In the genomic region with DNA sequence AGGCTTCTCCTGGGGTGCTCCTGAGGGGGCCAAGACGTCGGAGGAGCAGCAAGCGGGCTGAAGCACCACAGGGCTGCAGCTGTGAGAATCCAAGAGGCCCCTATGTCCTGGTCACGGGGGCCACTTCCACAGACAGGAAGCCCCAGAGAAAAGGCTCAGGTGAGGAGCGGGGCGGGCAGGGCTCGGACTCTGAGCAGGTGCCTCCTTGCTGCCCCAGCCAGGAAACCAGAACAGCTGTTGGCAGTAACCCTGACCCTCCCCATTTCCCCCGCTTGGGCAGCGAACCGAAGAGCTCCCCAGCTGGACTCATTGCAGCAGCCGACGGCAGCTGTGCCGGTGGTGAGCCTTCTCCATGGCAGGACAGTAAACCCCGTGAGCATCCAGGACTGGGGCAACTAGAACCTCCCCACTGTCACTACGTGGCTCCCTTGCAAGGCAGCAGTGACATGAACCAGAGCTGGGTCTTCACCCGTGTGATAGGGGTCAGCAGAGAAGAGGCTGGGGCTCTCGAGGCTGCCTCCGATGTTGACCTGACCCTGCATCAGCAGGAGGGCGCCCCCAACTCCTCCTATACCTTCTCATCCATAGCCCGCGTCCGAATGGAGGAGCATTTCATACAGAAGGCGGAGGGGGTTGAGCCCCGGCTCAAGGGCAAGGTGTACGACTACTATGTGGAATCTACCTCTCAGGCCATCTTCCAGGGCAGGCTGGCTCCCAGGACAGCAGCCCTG, we compare ENCODE assay signal across 9 cellular contexts. TPM values are rescaled to one million over a fixed set of nuclear protein-coding genes. Genes with fewer than 3 reads are reported as not detected.
A peak's percentile ranks its signal among the peaks of the same experiment; 100 is the strongest.
DNase-seq lines count a peak whose midpoint lies in the region; ATAC-seq lines count a peak whose summit lies in the region.
"Had no signal": no experiment of that assay in that cellular context is flagged by ENCODE, and none has a peak within 500 bp of the region (broad histone marks: within the 10 kb centered on the region; RNA-seq: fewer than 3 reads in every experiment).

No MANE protein-coding gene starts in this region.

- H3K27ac ChIP-seq in trophoblast cell (ENCODE audit: low read depth, low read length), result peak overlapping the region; percentile 80
- H3K27ac ChIP-seq: skin epidermis had no signal

- no peak for ATAC-seq in HG03565 (IDR thresholded peaks at IDR 0.05; ENCODE audit: unreplicated experiment)

- peak overlapping the region; percentile 71 for H2BK5ac ChIP-seq in trophoblast cell (ENCODE audit: low read depth, low read length, poor library complexity)

- peak overlapping the region; percentile 81 for H4K91ac ChIP-seq in trophoblast cell (ENCODE audit: low read depth, low read length)

- no peaks in the 10 kb centered on the region for H3K27me3 ChIP-seq in trophoblast cell (ENCODE audit: insufficient read depth, low read length)

- H3K4me1 ChIP-seq in trophoblast cell (ENCODE audit: control insufficient read depth in 1 of 2, insufficient read depth in 2 of 2, low read length in 2 of 2), result peaks cover 32 to 45% of the 10 kb centered on the region in 2 experiments

- H3K4me3 ChIP-seq in trophoblast cell (ENCODE audit: low read depth, low read length), result no peak overlapping the region
- H3K4me3 ChIP-seq: skin epidermis had no signal

- H2BK12ac ChIP-seq in trophoblast cell (ENCODE audit: low read length), result peak overlapping the region; percentile 55

- H4K8ac ChIP-seq in trophoblast cell (ENCODE audit: low read depth, low read length), result peak overlapping the region; percentile 59

- H2AK5ac ChIP-seq in trophoblast cell (ENCODE audit: low read length), result peak overlapping the region; percentile 76

- H3K4me2 ChIP-seq in trophoblast cell (ENCODE audit: low read length), result no peak overlapping the region

- no peaks in the 10 kb centered on the region for H3K36me3 ChIP-seq in trophoblast cell (ENCODE audit: control insufficient read depth in 1 of 2, insufficient read depth in 2 of 2, low read length in 2 of 2)

- H3K4ac ChIP-seq in trophoblast cell (ENCODE audit: low read depth, low read length), result peak overlapping the region; percentile 59

- peaks cover 3% of the 10 kb centered on the region for H3K79me2 ChIP-seq in trophoblast cell (ENCODE audit: control insufficient read depth, insufficient read depth, low read length, poor library complexity)

- peak overlapping the region; percentile 41 for H3K14ac ChIP-seq in trophoblast cell (ENCODE audit: low read length)

- H2AFZ ChIP-seq in trophoblast cell (ENCODE audit: insufficient read depth, low read length, poor library complexity), result peak overlapping the region; percentile 9

- peak overlapping the region; percentile 86 for H2BK120ac ChIP-seq in trophoblast cell (ENCODE audit: insufficient read depth, low read length, poor library complexity)

- H3K9me3 ChIP-seq in trophoblast cell (ENCODE audit: insufficient read depth, low read depth, low read length), result no peaks in the 10 kb centered on the region

- no peak overlapping the region for H3K9ac ChIP-seq in trophoblast cell (ENCODE audit: low read length)

- H3K23ac ChIP-seq in trophoblast cell (ENCODE audit: low read length), result no peak overlapping the region

- H3K18ac ChIP-seq in trophoblast cell (ENCODE audit: low read length), result peak overlapping the region; percentile 27

- DNase-seq in DMS53 treated with DMSO at 0.1 percent for 48 hours (lab: John Stamatoyannopoulos, UW; ENCODE audit: unreplicated experiment), result peak; percentile 11
- DNase-seq in NCI-H1105 (lab: John Stamatoyannopoulos, UW), result peak; percentile 53
- peak; percentile 79 for DNase-seq in glomerular visceral epithelial cell (ENCODE audit: extremely low spot score)
- DNase-seq in trophoblast cell, result no peak
- no peak for DNase-seq in NCI-H146 treated with DMSO at 0.1 percent for 48 hours (lab: John Stamatoyannopoulos, UW; ENCODE audit: unreplicated experiment)
- no peak for DNase-seq in middle frontal gyrus (ENCODE audit: extremely low spot score, low spot score)
- DNase-seq: MM.1S had no signal

- WGBS in trophoblast cell (ENCODE audit: extremely low coverage, insufficient coverage, insufficient read length), result no CpG with 5 or more reads among the region's 25 CpGs

- peaks cover 16% of the 10 kb centered on the region for H3K79me1 ChIP-seq in trophoblast cell (ENCODE audit: low read length)

- H4K12ac ChIP-seq in trophoblast cell (ENCODE audit: low read depth, low read length), result no peak overlapping the region

RNA-seq across cellular contexts. Expression of gene KLHDC7A, which starts 0.6 kb away (rescaled TPM):
- polyA plus RNA-seq in trophoblast cell (2013), result 0.97 and 1.1 TPM in 2 replicates

Comparison
In these comparisons a context has a peak if more than half of its experiments do, and no peak if none do; other contexts are left out.
1. DNase-seq: peak in DMS53 treated with DMSO at 0.1 percent for 48 hours (single experiment), NCI-H1105 (single experiment) and glomerular visceral epithelial cell (single experiment); none in trophoblast cell (0 of 2), NCI-H146 treated with DMSO at 0.1 percent for 48 hours (single experiment) and middle frontal gyrus (single experiment).